Comparison of ENCODE assay signal across 29 cellular contexts in genomic region chr5:135683227-135683626, GRCh38.
"Had no signal": no experiment of that assay in that cellular context is flagged by ENCODE, and none has a peak within 500 bp of the region (broad histone marks: within the 10 kb centered on the region; RNA-seq: fewer than 3 reads in every experiment).

No MANE protein-coding gene starts in this region.

- H3K4me3 ChIP-seq: adrenal gland, body of pancreas, esophagus squamous epithelium, gastroesophageal sphincter had no signal

- FAIRE-seq: colon had no signal

- ATAC-seq: activated CD4-positive, alpha-beta T cell treated with anti-CD3 and anti-CD28 coated beads for 36 hours; activated CD8-positive, alpha-beta memory T cell treated with anti-CD3 and anti-CD28 coated beads, Interleukin-2, amount 10 ng/mL, durations not matched to agents 7 days and 5 days; activated CD8-positive, alpha-beta T cell treated with anti-CD3 and anti-CD28 coated beads, Interleukin-2, amount 10 ng/mL, durations not matched to agents 7 days and 5 days; activated naive CD8-positive, alpha-beta T cell treated with anti-CD3 and anti-CD28 coated beads, Interleukin-2, amount 50 U/mL, for 24 hours; body of pancreas; effector memory CD8-positive, alpha-beta T cell; gastroesophageal sphincter had no signal

- H3K4me1 ChIP-seq: adrenal gland, body of pancreas, esophagus squamous epithelium, gastroesophageal sphincter had no signal

- H3K27ac ChIP-seq: adrenal gland, body of pancreas, esophagus squamous epithelium, gastroesophageal sphincter had no signal

- H3K36me3 ChIP-seq: adrenal gland, esophagus squamous epithelium, gastroesophageal sphincter had no signal

- DNase-seq: activated CD4-positive, alpha-beta memory T cell treated with anti-CD3 and anti-CD28 coated beads for 36 hours; activated CD4-positive, alpha-beta T cell treated with anti-CD3 and anti-CD28 coated beads for 36 hours; activated CD4-positive, alpha-beta T cell treated with anti-CD3 and anti-CD28 coated beads, Interleukin-2, amount 10 ng/mL, durations not matched to agents 24 days and 14 days; activated CD4-positive, CD25-positive, alpha-beta regulatory T cell; activated CD4-positive, CD25-positive, alpha-beta regulatory T cell treated with anti-CD3 and anti-CD28 coated beads, Interleukin-2, amount 50 U/mL, for 72 hours; activated CD8-positive, alpha-beta memory T cell treated with anti-CD3 and anti-CD28 coated beads, Interleukin-2, amount 10 ng/mL, durations not matched to agents 7 days and 5 days; activated CD8-positive, alpha-beta memory T cell treated with anti-CD3 and anti-CD28 coated beads, Interleukin-2, amount 50 U/mL, for 4 hours; activated CD8-positive, alpha-beta T cell treated with anti-CD3 and anti-CD28 coated beads, Interleukin-2, amount 10 ng/mL, durations not matched to agents 7 days and 5 days; activated effector memory CD4-positive, alpha-beta T cell treated with anti-CD3 and anti-CD28 coated beads, Interleukin-2, amount 50 U/mL, for 16 hours; activated naive CD4-positive, alpha-beta T cell treated with anti-CD3 and anti-CD28 coated beads for 36 hours; activated naive CD8-positive, alpha-beta T cell treated with anti-CD3 and anti-CD28 coated beads for 36 hours; activated naive CD8-positive, alpha-beta T cell treated with anti-CD3 and anti-CD28 coated beads, Interleukin-2, amount 50 U/mL, for 24 hours; activated T-cell treated with anti-CD3 and anti-CD28 coated beads, Interleukin-2, amount 50 U/mL, for 1 hour; activated T-cell treated with anti-CD3 and anti-CD28 coated beads, Interleukin-2, amount 50 U/mL, for 48 hours; adrenal gland; amygdala; aorta; body of pancreas; caudate nucleus; cortex of kidney; dermis blood vessel endothelial cell; effector CD4-positive, alpha-beta T cell; effector memory CD8-positive, alpha-beta T cell; erythroblast; esophagus squamous epithelium; foreskin melanocyte; T-helper 2 cell had no signal

- H3K27me3 ChIP-seq: body of pancreas, gastroesophageal sphincter had no signal

- H3K9me3 ChIP-seq: adrenal gland had no signal
